ENCODE assay signal across 1 cellular context in the genomic region with DNA sequence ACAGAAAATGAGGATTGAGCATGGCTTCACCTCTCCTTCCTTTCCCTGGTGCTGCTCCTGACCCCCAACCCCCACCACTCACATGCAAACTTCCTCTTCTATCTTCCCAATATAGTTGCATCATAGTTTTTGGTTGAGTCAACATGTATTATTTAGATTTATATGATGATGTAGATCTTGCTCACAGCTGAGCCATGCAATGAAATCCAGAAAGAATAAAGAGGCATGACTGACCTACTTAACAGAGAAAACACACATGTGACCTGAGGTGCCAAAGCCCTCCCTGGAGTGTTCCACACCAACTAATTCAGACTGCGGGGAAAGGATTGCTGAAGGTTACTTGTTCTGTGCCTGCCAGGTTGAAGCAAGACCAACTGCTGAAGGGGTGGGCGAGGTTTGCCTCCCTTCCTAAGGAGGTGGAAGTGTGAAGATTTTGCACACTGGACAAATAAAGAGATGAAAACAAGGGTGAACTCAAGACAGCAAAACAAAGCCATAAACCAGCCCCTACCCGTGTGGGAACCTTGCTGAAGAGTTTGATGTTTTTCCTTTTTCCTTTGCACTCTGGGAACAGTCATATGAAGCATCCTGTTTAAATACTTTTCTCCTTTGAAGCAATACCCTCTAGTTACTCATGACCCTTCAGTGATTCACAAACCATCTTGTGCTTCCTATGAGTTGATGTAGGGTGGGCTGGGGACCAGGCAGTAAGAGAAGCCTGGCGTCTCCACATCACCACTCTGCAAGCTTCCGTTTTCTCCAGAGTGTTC.
TF ChIP-seq lines count a peak whose summit lies in the region.

No MANE protein-coding gene starts in this region.

TF ChIP-seq in HCT116, 20 proteins besides CTCF, POLR2A, EP300 and RAD21 (continued from another document):
- TF ChIP-seq, protein P1, sequence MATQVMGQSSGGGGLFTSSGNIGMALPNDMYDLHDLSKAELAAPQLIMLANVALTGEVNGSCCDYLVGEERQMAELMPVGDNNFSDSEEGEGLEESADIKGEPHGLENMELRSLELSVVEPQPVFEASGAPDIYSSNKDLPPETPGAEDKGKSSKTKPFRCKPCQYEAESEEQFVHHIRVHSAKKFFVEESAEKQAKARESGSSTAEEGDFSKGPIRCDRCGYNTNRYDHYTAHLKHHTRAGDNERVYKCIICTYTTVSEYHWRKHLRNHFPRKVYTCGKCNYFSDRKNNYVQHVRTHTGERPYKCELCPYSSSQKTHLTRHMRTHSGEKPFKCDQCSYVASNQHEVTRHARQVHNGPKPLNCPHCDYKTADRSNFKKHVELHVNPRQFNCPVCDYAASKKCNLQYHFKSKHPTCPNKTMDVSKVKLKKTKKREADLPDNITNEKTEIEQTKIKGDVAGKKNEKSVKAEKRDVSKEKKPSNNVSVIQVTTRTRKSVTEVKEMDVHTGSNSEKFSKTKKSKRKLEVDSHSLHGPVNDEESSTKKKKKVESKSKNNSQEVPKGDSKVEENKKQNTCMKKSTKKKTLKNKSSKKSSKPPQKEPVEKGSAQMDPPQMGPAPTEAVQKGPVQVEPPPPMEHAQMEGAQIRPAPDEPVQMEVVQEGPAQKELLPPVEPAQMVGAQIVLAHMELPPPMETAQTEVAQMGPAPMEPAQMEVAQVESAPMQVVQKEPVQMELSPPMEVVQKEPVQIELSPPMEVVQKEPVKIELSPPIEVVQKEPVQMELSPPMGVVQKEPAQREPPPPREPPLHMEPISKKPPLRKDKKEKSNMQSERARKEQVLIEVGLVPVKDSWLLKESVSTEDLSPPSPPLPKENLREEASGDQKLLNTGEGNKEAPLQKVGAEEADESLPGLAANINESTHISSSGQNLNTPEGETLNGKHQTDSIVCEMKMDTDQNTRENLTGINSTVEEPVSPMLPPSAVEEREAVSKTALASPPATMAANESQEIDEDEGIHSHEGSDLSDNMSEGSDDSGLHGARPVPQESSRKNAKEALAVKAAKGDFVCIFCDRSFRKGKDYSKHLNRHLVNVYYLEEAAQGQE (IDR thresholded peaks at IDR 0.05; ENCODE audit: low read depth), result no peak
- TF ChIP-seq TCF7L2 (IDR thresholded peaks at IDR 0.05; ENCODE audit: borderline replicate concordance, extremely low read depth, insufficient read depth, insufficient read length), result no peak
TF ChIP-seq in HCT116: peak in this region for 8.
